12 cellular contexts compared by ENCODE assay signal in genomic region chr3:34387831-34388564, GRCh38.
DNase-seq lines count a peak whose midpoint lies in the region; ATAC-seq and TF ChIP-seq lines count a peak whose summit lies in the region.
"Had no signal": no experiment of that assay in that cellular context is flagged by ENCODE, and none has a peak within 500 bp of the region (broad histone marks: within the 10 kb centered on the region; RNA-seq: fewer than 3 reads in every experiment).

No MANE protein-coding gene starts in this region.

- peak; percentile 13; the same call in 1 of the 2 replicates for TF ChIP-seq CTCF in Panc1 (IDR thresholded peaks at IDR 0.05)
- no peak for TF ChIP-seq CTCF in osteocyte (IDR thresholded peaks at IDR 0.05)
- no peak for TF ChIP-seq CTCF in ascending aorta (IDR thresholded peaks at IDR 0.05)
- no peak for TF ChIP-seq CTCF in OCI-LY7 (conservative IDR thresholded peaks at IDR 0.05; ENCODE audit: low read length)

- H3K36me3 Mint-ChIP-seq in osteocyte (ENCODE audit: unreplicated experiment): peaks cover 56% of the 10 kb centered on the region

- H3K79me2 ChIP-seq in OCI-LY7 (ENCODE audit: insufficient read depth, low read depth, low read length): no peaks in the 10 kb centered on the region

- H2AFZ ChIP-seq in OCI-LY7 (ENCODE audit: low read length): no peak overlapping the region

- CTCF ChIA-PET in Panc1 (lab: Charles Lee): no interaction called here
- CTCF ChIA-PET in OCI-LY7 (lab: Charles Lee; ENCODE audit: unreplicated experiment): no interaction called here

- DNase-seq in H7: peak; percentile 3
- DNase-seq in Panc1 (ENCODE audit: low read depth, low spot score): no peak
- peak; percentile 2 to 61 for DNase-seq in hippocampal formation (lab: John Stamatoyannopoulos, UW)
- DNase-seq in osteocyte (ENCODE audit: extremely low spot score, unreplicated experiment): no peak
- DNase-seq in activated naive CD4-positive, alpha-beta T cell (lab: John Stamatoyannopoulos, UW): no peak
- DNase-seq in ascending aorta (ENCODE audit: low spot score in 2 of 2): no peak
- no peak for DNase-seq in OCI-LY7 (ENCODE audit: low spot score)
- DNase-seq: brain microvascular endothelial cell; effector memory CD8-positive, alpha-beta T cell; right lobe of liver; SK-N-SH; stimulated activated CD4-positive, alpha-beta T cell treated with anti-CD3 and anti-CD28 coated beads, Interleukin-4, amount 100 ng/mL, for 1 hour had no signal

- H3K4me3 ChIP-seq in H7 (ENCODE audit: insufficient read depth, low read depth, low read length): no peak overlapping the region
- H3K4me3 ChIP-seq in Panc1 (ENCODE audit: low read depth in 2 of 2, low read length in 2 of 2): no peak overlapping the region
- no peak overlapping the region for H3K4me3 ChIP-seq in ascending aorta
- H3K4me3 ChIP-seq in OCI-LY7 (ENCODE audit: low read depth, low read length, poor library complexity, severe bottlenecking): no peak overlapping the region
- H3K4me3 ChIP-seq: right lobe of liver had no signal

- BruUV-seq in Panc1 (replicated peaks; lab: Mats Ljungman, UMichigan): no TSS peak
- no TSS peak for BruUV-seq in OCI-LY7 (replicated peaks; lab: Mats Ljungman, UMichigan)

- H3K4me3 Mint-ChIP-seq in osteocyte (ENCODE audit: unreplicated experiment): no peak overlapping the region
- H3K4me3 Mint-ChIP-seq: effector memory CD8-positive, alpha-beta T cell had no signal

- no peaks in the 10 kb centered on the region for H4K20me1 ChIP-seq in OCI-LY7 (ENCODE audit: insufficient read depth, low read length)

- H3K27ac ChIP-seq in Panc1 (ENCODE audit: low read length) (no peak overlapping the region), ascending aorta (no peak overlapping the region), OCI-LY7 (ENCODE audit: low read depth, low read length, poor library complexity, severe bottlenecking) (no peak overlapping the region)
- H3K27ac ChIP-seq: brain microvascular endothelial cell, right lobe of liver had no signal

- H3K9me3 Mint-ChIP-seq in osteocyte (ENCODE audit: unreplicated experiment): peaks cover 14% of the 10 kb centered on the region
- H3K9me3 Mint-ChIP-seq: effector memory CD8-positive, alpha-beta T cell had no signal

- H3K9me3 ChIP-seq in Panc1 (ENCODE audit: control insufficient read depth, insufficient read depth, low read depth, low read length) (no peaks in the 10 kb centered on the region), ascending aorta (peaks cover 0 to 6% of the 10 kb centered on the region in 2 donors), OCI-LY7 (ENCODE audit: low read length) (no peaks in the 10 kb centered on the region)
- H3K9me3 ChIP-seq: right lobe of liver, SK-N-SH had no signal

- H3K9me2 ChIP-seq in OCI-LY7 (ENCODE audit: insufficient read depth, low read length): no peaks in the 10 kb centered on the region
- H3K9me2 ChIP-seq: SK-N-SH had no signal

- H3K27me3 Mint-ChIP-seq in osteocyte (ENCODE audit: unreplicated experiment): no peaks in the 10 kb centered on the region
- H3K27me3 Mint-ChIP-seq: effector memory CD8-positive, alpha-beta T cell had no signal

- POLR2A ChIA-PET in Panc1 (lab: Charles Lee) (no interaction called here), OCI-LY7 (lab: Charles Lee) (interaction anchor here (0.6 to 1.4 kb wide), 3 partner anchors 15 to 39 kb away, joined by 3 to 4 read pairs (median 3); no protein-coding TSS in a partner anchor)

- H3K36me3 ChIP-seq in H7 (replicated peaks; ENCODE audit: control insufficient read depth, insufficient read depth, low read length) (no peaks in the 10 kb centered on the region), Panc1 (ENCODE audit: control insufficient read depth, insufficient read depth, low read length) (no peaks in the 10 kb centered on the region), ascending aorta (no peaks in the 10 kb centered on the region), OCI-LY7 (ENCODE audit: insufficient read depth, low read length) (no peaks in the 10 kb centered on the region)
- H3K36me3 ChIP-seq: brain microvascular endothelial cell, right lobe of liver had no signal

- H3K4me1 Mint-ChIP-seq in osteocyte (ENCODE audit: unreplicated experiment): peaks cover 25% of the 10 kb centered on the region

- H3K27me3 ChIP-seq in H7 (ENCODE audit: control insufficient read depth, insufficient read depth, low read length) (no peaks in the 10 kb centered on the region), Panc1 (ENCODE audit: control insufficient read depth, insufficient read depth, low read length) (no peaks in the 10 kb centered on the region), ascending aorta (no peaks in the 10 kb centered on the region)
- H3K27me3 ChIP-seq: brain microvascular endothelial cell, right lobe of liver had no signal

- intact Hi-C loops in Panc1 (cut with micrococcal nuclease; ENCODE audit: unreplicated experiment): no loop called here
- intact Hi-C loops in ascending aorta (cut with DNase I): no loop called here
- intact Hi-C loops in OCI-LY7 (cut with micrococcal nuclease; ENCODE audit: unreplicated experiment): no loop called here

- peak overlapping the region; percentile 28 for H3K27ac Mint-ChIP-seq in osteocyte (ENCODE audit: unreplicated experiment)
- H3K27ac Mint-ChIP-seq: effector memory CD8-positive, alpha-beta T cell had no signal

- H3K4me2 ChIP-seq in OCI-LY7 (ENCODE audit: low read length): no peak overlapping the region
- H3K4me2 ChIP-seq: SK-N-SH had no signal

- H3K4me1 ChIP-seq in Panc1 (ENCODE audit: control insufficient read depth, insufficient read depth, low read length): no peaks in the 10 kb centered on the region
- H3K4me1 ChIP-seq in ascending aorta: peaks cover 0 to 2% of the 10 kb centered on the region in 2 donors
- no peaks in the 10 kb centered on the region for H3K4me1 ChIP-seq in OCI-LY7 (ENCODE audit: insufficient read depth, low read length, poor library complexity, severe bottlenecking)
- H3K4me1 ChIP-seq: right lobe of liver had no signal

- no peak for ATAC-seq in Panc1
- ATAC-seq: effector memory CD8-positive, alpha-beta T cell had no signal

- in situ Hi-C loops in Panc1 (cut with HindIII; ENCODE audit: low pct_unique_long_range_greater_than_20kb, low sequenced_read_pairs): no loop called here

Comparison
In these comparisons a context has a peak if more than half of its experiments do, and no peak if none do; other contexts are left out.
1. DNase-seq: peak in H7 (single experiment) and hippocampal formation (2 of 2); none in Panc1 (single experiment), osteocyte (single experiment), activated naive CD4-positive, alpha-beta T cell (0 of 4), ascending aorta (0 of 2) and OCI-LY7 (single experiment).